19 cellular contexts compared by ENCODE assay signal in genomic region chr20:36447101-36447500, GRCh38.
DNase-seq lines count a peak whose midpoint lies in the region; ATAC-seq and TF ChIP-seq lines count a peak whose summit lies in the region.
"Had no signal": no experiment of that assay in that cellular context is flagged by ENCODE, and none has a peak within 500 bp of the region (broad histone marks: within the 10 kb centered on the region; RNA-seq: fewer than 3 reads in every experiment).

No MANE protein-coding gene starts in this region.

- DNase-seq in T47D (ENCODE audit: low read depth in 1 of 2, low spot score in 1 of 2), result peak; percentile 81 to 88
- no peak for DNase-seq in MCF 10A (ENCODE audit: unreplicated experiment)
- DNase-seq in NCI-H345 (lab: John Stamatoyannopoulos, UW), result peak; percentile 45
- peak; percentile 36 for DNase-seq in hepatocyte (ENCODE audit: low spot score)
- no peak for DNase-seq in stimulated activated naive CD8-positive, alpha-beta T cell treated with anti-CD3 and anti-CD28 coated beads, Interleukin-15, amount 100 ng/mL, for 72 hours
- no peak for DNase-seq in right atrium auricular region (ENCODE audit: low spot score)
- DNase-seq in Right ventricle myocardium superior, result no peak
- DNase-seq: activated B cell treated with CpG ODN at 0.5 μM for 24 hours; activated naive CD4-positive, alpha-beta T cell treated with anti-CD3 and anti-CD28 coated beads, Interleukin-2, amount 10 ng/mL, durations not matched to agents 7 days and 5 days; activated T-cell treated with anti-CD3 and anti-CD28 coated beads, Interleukin-2, amount 50 U/mL, for 48 hours; aorta; CD8-positive, alpha-beta T cell; effector CD4-positive, alpha-beta T cell; left ventricle myocardium superior; NCI-H1694 treated with DMSO at 0.1 percent for 48 hours; T-helper 2 cell had no signal

- peaks cover 6% of the 10 kb centered on the region for H3K9me3 Mint-ChIP-seq in MCF 10A (ENCODE audit: unreplicated experiment)
- no peaks in the 10 kb centered on the region for H3K9me3 Mint-ChIP-seq in stimulated activated naive CD8-positive, alpha-beta T cell treated with anti-CD3 and anti-CD28 coated beads, Interleukin-15, amount 100 ng/mL, for 72 hours
- H3K9me3 Mint-ChIP-seq: activated B cell treated with CpG ODN at 0.5 μM for 24 hours; activated naive CD4-positive, alpha-beta T cell treated with anti-CD3 and anti-CD28 coated beads, Interleukin-2, amount 10 ng/mL, durations not matched to agents 7 days and 5 days; CD8-positive, alpha-beta T cell had no signal

- TF ChIP-seq EP300 in gastroesophageal sphincter (IDR thresholded peaks at IDR 0.05), result no peak

- BruUV-seq in MCF 10A (replicated peaks; lab: Mats Ljungman, UMichigan), result no TSS peak

- POLR2A ChIA-PET in MCF 10A (lab: Yijun Ruan, JAX), result interaction anchor here (0.5 to 1.7 kb wide), 2 partner anchors 39 to 417 kb away, joined by 4 to 5 read pairs; no protein-coding TSS in a partner anchor

- H3K4me3 Mint-ChIP-seq in MCF 10A (ENCODE audit: unreplicated experiment), result no peak overlapping the region
- H3K4me3 Mint-ChIP-seq in stimulated activated naive CD8-positive, alpha-beta T cell treated with anti-CD3 and anti-CD28 coated beads, Interleukin-15, amount 100 ng/mL, for 72 hours, result no peak overlapping the region
- H3K4me3 Mint-ChIP-seq: activated B cell treated with CpG ODN at 0.5 μM for 24 hours; activated naive CD4-positive, alpha-beta T cell treated with anti-CD3 and anti-CD28 coated beads, Interleukin-2, amount 10 ng/mL, durations not matched to agents 7 days and 5 days; CD8-positive, alpha-beta T cell had no signal

- in situ Hi-C loops in T47D (cut with HindIII; ENCODE audit: low pct_unique_long_range_greater_than_20kb, low sequenced_read_pairs), result no loop called here

- no peak for ATAC-seq in stimulated activated naive CD8-positive, alpha-beta T cell treated with anti-CD3 and anti-CD28 coated beads, Interleukin-15, amount 100 ng/mL, for 72 hours
- no peak for ATAC-seq in gastroesophageal sphincter
- ATAC-seq in Right ventricle myocardium superior (ENCODE audit: poor library complexity), result no peak
- ATAC-seq: CD8-positive, alpha-beta T cell; left ventricle myocardium superior had no signal

- no peak overlapping the region for H3K4me3 ChIP-seq in hepatocyte
- H3K4me3 ChIP-seq in gastroesophageal sphincter, result no peak overlapping the region
- H3K4me3 ChIP-seq in right atrium auricular region, result no peak overlapping the region
- H3K4me3 ChIP-seq: suprapubic skin had no signal

- no peak for TF ChIP-seq POLR2A in gastroesophageal sphincter (IDR thresholded peaks at IDR 0.05)

- intact Hi-C loops in MCF 10A (cut with micrococcal nuclease), result loop anchor here (10.0 kb wide), 1 partner anchor 452 kb away; no protein-coding TSS in a partner anchor
- intact Hi-C loops in Right ventricle myocardium superior (cut with DNase I), result no loop called here

- no peak overlapping the region for H3K27ac ChIP-seq in hepatocyte
- H3K27ac ChIP-seq in gastroesophageal sphincter, result no peak overlapping the region
- no peak overlapping the region for H3K27ac ChIP-seq in right atrium auricular region
- H3K27ac ChIP-seq: neutrophil, suprapubic skin had no signal

- H3K4me2 ChIP-seq in hepatocyte, result no peak overlapping the region

- no peak overlapping the region for H3K27ac Mint-ChIP-seq in MCF 10A (ENCODE audit: low read depth, unreplicated experiment)
- H3K27ac Mint-ChIP-seq in stimulated activated naive CD8-positive, alpha-beta T cell treated with anti-CD3 and anti-CD28 coated beads, Interleukin-15, amount 100 ng/mL, for 72 hours, result no peak overlapping the region
- H3K27ac Mint-ChIP-seq: activated B cell treated with CpG ODN at 0.5 μM for 24 hours; activated naive CD4-positive, alpha-beta T cell treated with anti-CD3 and anti-CD28 coated beads, Interleukin-2, amount 10 ng/mL, durations not matched to agents 7 days and 5 days; CD8-positive, alpha-beta T cell had no signal

- peaks cover 12% of the 10 kb centered on the region for H3K27me3 Mint-ChIP-seq in MCF 10A (ENCODE audit: insufficient read depth, unreplicated experiment)
- no peaks in the 10 kb centered on the region for H3K27me3 Mint-ChIP-seq in stimulated activated naive CD8-positive, alpha-beta T cell treated with anti-CD3 and anti-CD28 coated beads, Interleukin-15, amount 100 ng/mL, for 72 hours

- H4K20me1 ChIP-seq in hepatocyte (ENCODE audit: insufficient read depth, poor library complexity, severe bottlenecking), result no peaks in the 10 kb centered on the region

- H3K36me3 ChIP-seq in hepatocyte (replicated peaks; ENCODE audit: insufficient read depth, low read depth) (no peaks in the 10 kb centered on the region), gastroesophageal sphincter (no peaks in the 10 kb centered on the region), right atrium auricular region (no peaks in the 10 kb centered on the region)
- H3K36me3 ChIP-seq: neutrophil, suprapubic skin had no signal

- H3K27me3 ChIP-seq in hepatocyte, result no peaks in the 10 kb centered on the region
- H3K27me3 ChIP-seq in gastroesophageal sphincter, result no peaks in the 10 kb centered on the region
- H3K27me3 ChIP-seq in right atrium auricular region, result no peaks in the 10 kb centered on the region
- H3K27me3 ChIP-seq: suprapubic skin had no signal

- H2AFZ ChIP-seq in hepatocyte, result no peak overlapping the region

- TF ChIP-seq CTCF in MCF 10A (IDR thresholded peaks at IDR 0.05; ENCODE audit: unreplicated experiment) (no peak), hepatocyte (IDR thresholded peaks at IDR 0.05; ENCODE audit: poor library complexity) (no peak), gastroesophageal sphincter (IDR thresholded peaks at IDR 0.05) (no peak), right atrium auricular region (IDR thresholded peaks at IDR 0.05) (no peak)

- no peaks in the 10 kb centered on the region for H3K9me2 ChIP-seq in hepatocyte (replicated peaks; ENCODE audit: insufficient read depth)

- CTCF ChIA-PET in MCF 10A (lab: Yijun Ruan, JAX), result interaction anchor here (0.6 to 14.3 kb wide), 5 partner anchors 8 to 456 kb away, joined by 4 to 196 read pairs (median 4); no protein-coding TSS in a partner anchor

- H3K36me3 Mint-ChIP-seq in MCF 10A (ENCODE audit: insufficient read depth, unreplicated experiment), result peaks cover 9% of the 10 kb centered on the region
- H3K36me3 Mint-ChIP-seq: activated naive CD4-positive, alpha-beta T cell treated with anti-CD3 and anti-CD28 coated beads, Interleukin-2, amount 10 ng/mL, durations not matched to agents 7 days and 5 days; CD8-positive, alpha-beta T cell had no signal

- no peaks in the 10 kb centered on the region for H3K79me2 ChIP-seq in hepatocyte

- H3K9me3 ChIP-seq in hepatocyte (ENCODE audit: low read depth) (no peaks in the 10 kb centered on the region), gastroesophageal sphincter (no peaks in the 10 kb centered on the region), right atrium auricular region (no peaks in the 10 kb centered on the region)
- H3K9me3 ChIP-seq: neutrophil, suprapubic skin had no signal

- no peaks in the 10 kb centered on the region for H3K4me1 Mint-ChIP-seq in MCF 10A (ENCODE audit: insufficient read depth, unreplicated experiment)
- H3K4me1 Mint-ChIP-seq in stimulated activated naive CD8-positive, alpha-beta T cell treated with anti-CD3 and anti-CD28 coated beads, Interleukin-15, amount 100 ng/mL, for 72 hours, result no peaks in the 10 kb centered on the region
- H3K4me1 Mint-ChIP-seq: activated B cell treated with CpG ODN at 0.5 μM for 24 hours; activated naive CD4-positive, alpha-beta T cell treated with anti-CD3 and anti-CD28 coated beads, Interleukin-2, amount 10 ng/mL, durations not matched to agents 7 days and 5 days had no signal

- H3K4me1 ChIP-seq in hepatocyte (ENCODE audit: insufficient read depth) (no peaks in the 10 kb centered on the region), gastroesophageal sphincter (no peaks in the 10 kb centered on the region), right atrium auricular region (no peaks in the 10 kb centered on the region)

Comparison
In these comparisons a context has a peak if more than half of its experiments do, and no peak if none do; other contexts are left out.
1. DNase-seq: peak in T47D (2 of 2), NCI-H345 (single experiment) and hepatocyte (single experiment); none in MCF 10A (single experiment), stimulated activated naive CD8-positive, alpha-beta T cell treated with anti-CD3 and anti-CD28 coated beads, Interleukin-15, amount 100 ng/mL, for 72 hours (0 of 2), right atrium auricular region (single experiment) and Right ventricle myocardium superior (single experiment).